25 cellular contexts compared by ENCODE assay signal in genomic region chr1:9191216-9191615, GRCh38.
"Had no signal": no experiment of that assay in that cellular context is flagged by ENCODE, and none has a peak within 500 bp of the region (broad histone marks: within the 10 kb centered on the region; RNA-seq: fewer than 3 reads in every experiment).

No MANE protein-coding gene starts in this region.

- H3K4me3 ChIP-seq: colonic mucosa, dorsolateral prefrontal cortex, esophagus muscularis mucosa, gastroesophageal sphincter, heart left ventricle, hepatocyte, left lung, lower lobe of right lung, mucosa of descending colon had no signal

- H3K36me3 ChIP-seq: colonic mucosa, esophagus muscularis mucosa, gastroesophageal sphincter, heart left ventricle, left lung, lower lobe of right lung had no signal

- FAIRE-seq: endothelial cell of umbilical vein, frontal cortex had no signal

- DNase-seq: colonic mucosa; cortex of kidney; dermis blood vessel endothelial cell; dorsolateral prefrontal cortex; effector CD4-positive, alpha-beta T cell; effector memory CD4-positive, alpha-beta T cell; foreskin keratinocyte; heart left ventricle; hypothalamus; immature natural killer cell; islet precursor cell; left cardiac atrium; left ventricle myocardium superior; lower lobe of right lung; mesenchymal stem cell; mucosa of descending colon; naive B cell; naive thymus-derived CD8-positive, alpha-beta T cell had no signal

- H3K9me3 Mint-ChIP-seq: immature natural killer cell; naive B cell; naive thymus-derived CD8-positive, alpha-beta T cell had no signal

- H3K4me1 ChIP-seq: colonic mucosa had no signal

- H3K27me3 ChIP-seq: colonic mucosa, dorsolateral prefrontal cortex, esophagus muscularis mucosa, foreskin keratinocyte, gastroesophageal sphincter, heart left ventricle, hepatocyte, left lung had no signal

- H3K27ac ChIP-seq: colonic mucosa, dorsolateral prefrontal cortex, esophagus muscularis mucosa, foreskin keratinocyte, gastroesophageal sphincter, heart left ventricle, hepatocyte, left lung, lower lobe of right lung had no signal

- ATAC-seq: foreskin keratinocyte; gastroesophageal sphincter; heart left ventricle; left cardiac atrium; left lung; left ventricle myocardium superior; lower lobe of right lung; mucosa of descending colon; naive thymus-derived CD8-positive, alpha-beta T cell had no signal

- H2AFZ ChIP-seq: hepatocyte had no signal

- H3K4me2 ChIP-seq: hepatocyte had no signal

- H3K36me3 Mint-ChIP-seq: immature natural killer cell, mesothelial cell of epicardium, naive B cell had no signal

- H3K27ac Mint-ChIP-seq: immature natural killer cell, mesothelial cell of epicardium had no signal

- H3K79me2 ChIP-seq: hepatocyte had no signal

- H3K4me3 Mint-ChIP-seq: immature natural killer cell; mesothelial cell of epicardium; naive thymus-derived CD8-positive, alpha-beta T cell had no signal

- H3K9me3 ChIP-seq: colonic mucosa, esophagus muscularis mucosa, gastroesophageal sphincter, heart left ventricle, left lung, lower lobe of right lung, mucosa of descending colon had no signal
